2 cellular contexts compared by ENCODE assay signal in genomic region chr20:330233-331149, GRCh38.
TF ChIP-seq lines count a peak whose summit lies in the region.

No MANE protein-coding gene starts in this region.

TF ChIP-seq in HEK293, 187 proteins besides CTCF, POLR2A, EP300 and RAD21 (continued from another document):
- no peak for TF ChIP-seq ZNF530 (tag by site-specific recombination; IDR thresholded peaks at IDR 0.05; ENCODE audit: low read depth)
- TF ChIP-seq YY2 (tag by site-specific recombination; IDR thresholded peaks at IDR 0.05): no peak
- TF ChIP-seq KLF16 (tag by site-specific recombination; IDR thresholded peaks at IDR 0.05): no peak
- TF ChIP-seq EGR2 (tag by site-specific recombination; IDR thresholded peaks at IDR 0.05; ENCODE audit: low read depth): no peak
- TF ChIP-seq ZFP37 (tag by site-specific recombination; IDR thresholded peaks at IDR 0.05): no peak
- no peak for TF ChIP-seq SCRT2 (tag by site-specific recombination; IDR thresholded peaks at IDR 0.05)
- no peak for TF ChIP-seq AEBP2 (tag by site-specific recombination; IDR thresholded peaks at IDR 0.05; ENCODE audit: borderline replicate concordance)
- no peak for TF ChIP-seq MEIS1 (CRISPR knock-in tag; IDR thresholded peaks at IDR 0.05; ENCODE audit: borderline replicate concordance)
- no peak for TF ChIP-seq ZNF521 (tag by site-specific recombination; IDR thresholded peaks at IDR 0.05)
- peak; percentile 39 for TF ChIP-seq ZNF366 (tag by site-specific recombination; conservative IDR thresholded peaks at IDR 0.05)
- no peak for TF ChIP-seq HIC1 (tag by site-specific recombination; IDR thresholded peaks at IDR 0.05)
- TF ChIP-seq ZNF555 (tag by site-specific recombination; conservative IDR thresholded peaks at IDR 0.05): no peak
- TF ChIP-seq ZNF362 (tag by site-specific recombination; IDR thresholded peaks at IDR 0.05): no peak
- TF ChIP-seq SP7 (tag by site-specific recombination; IDR thresholded peaks at IDR 0.05): peak; percentile 51; the same call in 1 of the 2 replicates
- no peak for TF ChIP-seq ZNF623 (tag by site-specific recombination; IDR thresholded peaks at IDR 0.05)
- no peak for TF ChIP-seq ZNF302 (tag by site-specific recombination; IDR thresholded peaks at IDR 0.05; ENCODE audit: low read depth)
- no peak for TF ChIP-seq ZNF391 (tag by site-specific recombination; IDR thresholded peaks at IDR 0.05; ENCODE audit: borderline replicate concordance, low read depth)
- no peak for TF ChIP-seq ZNF26 (tag by site-specific recombination; IDR thresholded peaks at IDR 0.05)
- no peak for TF ChIP-seq ZNF2 (tag by site-specific recombination; IDR thresholded peaks at IDR 0.05)
- TF ChIP-seq ZNF549 (tag by site-specific recombination; IDR thresholded peaks at IDR 0.05): no peak
- no peak for TF ChIP-seq MYNN (tag by site-specific recombination; IDR thresholded peaks at IDR 0.05; ENCODE audit: borderline replicate concordance)
- TF ChIP-seq ZNF221 (tag by site-specific recombination; IDR thresholded peaks at IDR 0.05; ENCODE audit: borderline replicate concordance): no peak
- TF ChIP-seq BCL6B (tag by site-specific recombination; IDR thresholded peaks at IDR 0.05): no peak
- TF ChIP-seq ZNF843 (tag by site-specific recombination; IDR thresholded peaks at IDR 0.05): no peak
- no peak for TF ChIP-seq SALL2 (tag by site-specific recombination; IDR thresholded peaks at IDR 0.05; ENCODE audit: borderline replicate concordance)

TF ChIP-seq in HepG2, 621 proteins besides CTCF, POLR2A, EP300 and RAD21 (continued from another document and continues in another):
- 0 out of 2 replicates have a peak, but pooled peaks have one; percentile 17 for TF ChIP-seq ZNF710 (CRISPR knock-in tag; IDR thresholded peaks at IDR 0.05; ENCODE audit: borderline replicate concordance)
- TF ChIP-seq EED (CRISPR knock-in tag; IDR thresholded peaks at IDR 0.05): peak; percentile 72; the same call in 1 of the 2 replicates
- TF ChIP-seq MXI1 (IDR thresholded peaks at IDR 0.05; ENCODE audit: borderline replicate concordance, low read depth, low read length): peak; percentile 25; the same call in 1 of the 3 replicates
- 0 out of 2 replicates have a peak, but pooled peaks have one; percentile 39 for TF ChIP-seq ZNF484 (CRISPR knock-in tag; IDR thresholded peaks at IDR 0.05; ENCODE audit: borderline replicate concordance, low read depth)
- TF ChIP-seq CHD2 (IDR thresholded peaks at IDR 0.05; ENCODE audit: low read depth, low read length): 0 out of 2 replicates have a peak, but pooled peaks have one; percentile 2
- no peak for TF ChIP-seq MED8 (CRISPR knock-in tag; IDR thresholded peaks at IDR 0.05; ENCODE audit: insufficient replicate concordance)
- TF ChIP-seq ZNF614 (CRISPR knock-in tag; IDR thresholded peaks at IDR 0.05; ENCODE audit: borderline replicate concordance): no peak
- peak; percentile 70; the same call in 1 of the 2 replicates for TF ChIP-seq MEIS1 (CRISPR knock-in tag; IDR thresholded peaks at IDR 0.05; ENCODE audit: borderline replicate concordance)
- peak; percentile 76; the same call in 1 of the 2 replicates for TF ChIP-seq ZNF580 (CRISPR knock-in tag; IDR thresholded peaks at IDR 0.05; ENCODE audit: borderline replicate concordance, low read depth)
- TF ChIP-seq KLF9 (CRISPR knock-in tag; IDR thresholded peaks at IDR 0.05; ENCODE audit: low read depth): no peak
- TF ChIP-seq ZHX1 (CRISPR knock-in tag; IDR thresholded peaks at IDR 0.05; ENCODE audit: low read depth): 0 out of 2 replicates have a peak, but pooled peaks have one; percentile 58
- peak; percentile 72; the same call in 1 of the 2 replicates for TF ChIP-seq ZNF501 (CRISPR knock-in tag; IDR thresholded peaks at IDR 0.05)
- no peak for TF ChIP-seq KDM5A (IDR thresholded peaks at IDR 0.05; ENCODE audit: borderline replicate concordance, low read length)
- TF ChIP-seq DR1 (CRISPR knock-in tag; IDR thresholded peaks at IDR 0.05): no peak
- TF ChIP-seq SMAD1 (CRISPR knock-in tag; IDR thresholded peaks at IDR 0.05; ENCODE audit: borderline replicate concordance, low read depth): peak; percentile 49; the same call in 1 of the 2 replicates
- no peak for TF ChIP-seq NPAS2 (CRISPR knock-in tag; IDR thresholded peaks at IDR 0.05; ENCODE audit: borderline replicate concordance)
- no peak for TF ChIP-seq THAP8 (CRISPR knock-in tag; IDR thresholded peaks at IDR 0.05; ENCODE audit: borderline replicate concordance)
- TF ChIP-seq ZSCAN30 (CRISPR knock-in tag; IDR thresholded peaks at IDR 0.05): 0 out of 2 replicates have a peak, but pooled peaks have one; percentile 41
- no peak for TF ChIP-seq ELF4 (CRISPR knock-in tag; IDR thresholded peaks at IDR 0.05; ENCODE audit: borderline replicate concordance)
- TF ChIP-seq ZFP1 (CRISPR knock-in tag; IDR thresholded peaks at IDR 0.05): 0 out of 2 replicates have a peak, but pooled peaks have one; percentile 26
- peak; percentile 76 for TF ChIP-seq HNRNPH1 (optimal IDR thresholded peaks at IDR 0.05; ENCODE audit: low read depth, low read length)
- TF ChIP-seq CBX1 (IDR thresholded peaks at IDR 0.05; ENCODE audit: low read depth): no peak
- peak; percentile 75; the same call in 1 of the 2 replicates for TF ChIP-seq ZNF556 (CRISPR knock-in tag; IDR thresholded peaks at IDR 0.05; ENCODE audit: borderline replicate concordance)
- no peak; the same call in 1 of the 2 replicates for TF ChIP-seq SPEN (CRISPR knock-in tag; IDR thresholded peaks at IDR 0.05; ENCODE audit: low read depth)
- TF ChIP-seq ZNF576 (CRISPR knock-in tag; IDR thresholded peaks at IDR 0.05): no peak
- TF ChIP-seq ZNF788 (CRISPR knock-in tag; IDR thresholded peaks at IDR 0.05; ENCODE audit: borderline replicate concordance): peak; percentile 45; the same call in 1 of the 2 replicates
- no peak for TF ChIP-seq NCOA1 (CRISPR knock-in tag; IDR thresholded peaks at IDR 0.05)
- TF ChIP-seq ZNF225 (CRISPR knock-in tag; IDR thresholded peaks at IDR 0.05): no peak
- TF ChIP-seq ZNF577 (CRISPR knock-in tag; IDR thresholded peaks at IDR 0.05; ENCODE audit: borderline replicate concordance, low read depth): 0 out of 2 replicates have a peak, but pooled peaks have one; percentile 55
- no peak for TF ChIP-seq ZNF44 (CRISPR knock-in tag; IDR thresholded peaks at IDR 0.05)
- TF ChIP-seq PITX1 (CRISPR knock-in tag; IDR thresholded peaks at IDR 0.05): peak; percentile 29; the same call in 1 of the 2 replicates
- peak; percentile 96 for TF ChIP-seq XRCC5 (optimal IDR thresholded peaks at IDR 0.05; ENCODE audit: low read length)
- TF ChIP-seq MTF1 (CRISPR knock-in tag; IDR thresholded peaks at IDR 0.05): no peak
- TF ChIP-seq NR2C2 (CRISPR knock-in tag; IDR thresholded peaks at IDR 0.05; ENCODE audit: borderline replicate concordance): peak; percentile 46
- TF ChIP-seq ZBTB38 (CRISPR knock-in tag; IDR thresholded peaks at IDR 0.05): peak; percentile 29; the same call in 1 of the 2 replicates
- TF ChIP-seq ZBTB20 (CRISPR knock-in tag; IDR thresholded peaks at IDR 0.05; ENCODE audit: borderline replicate concordance, low read depth): 0 out of 2 replicates have a peak, but pooled peaks have one; percentile 42
- TF ChIP-seq ZNF619 (CRISPR knock-in tag; IDR thresholded peaks at IDR 0.05): 0 out of 2 replicates have a peak, but pooled peaks have one; percentile 17
- TF ChIP-seq ZNF775 (CRISPR knock-in tag; IDR thresholded peaks at IDR 0.05; ENCODE audit: borderline replicate concordance): no peak
- TF ChIP-seq NFIC (IDR thresholded peaks at IDR 0.05; ENCODE audit: low read length): no peak
- no peak for TF ChIP-seq PHB2 (IDR thresholded peaks at IDR 0.05; ENCODE audit: partially characterized antibody)
- TF ChIP-seq ZFY (CRISPR knock-in tag; IDR thresholded peaks at IDR 0.05): 0 out of 2 replicates have a peak, but pooled peaks have one; percentile 15
- no peak for TF ChIP-seq KLF11 (CRISPR knock-in tag; IDR thresholded peaks at IDR 0.05)
- no peak for TF ChIP-seq ZNF567 (CRISPR knock-in tag; IDR thresholded peaks at IDR 0.05; ENCODE audit: borderline replicate concordance)
- TF ChIP-seq MYPOP (CRISPR knock-in tag; IDR thresholded peaks at IDR 0.05): peak; percentile 22; the same call in 1 of the 2 replicates
- no peak for TF ChIP-seq RELA (CRISPR knock-in tag; IDR thresholded peaks at IDR 0.05)
- TF ChIP-seq ISL2 (CRISPR knock-in tag; IDR thresholded peaks at IDR 0.05): 0 out of 2 replicates have a peak, but pooled peaks have one; percentile 36
- 0 out of 2 replicates have a peak, but pooled peaks have one; percentile 11 for TF ChIP-seq ZNF629 (CRISPR knock-in tag; conservative IDR thresholded peaks at IDR 0.05)
- TF ChIP-seq ZNF496 (CRISPR knock-in tag; IDR thresholded peaks at IDR 0.05; ENCODE audit: insufficient replicate concordance): no peak
- peak; percentile 83; the same call in 1 of the 2 replicates for TF ChIP-seq ZSCAN29 (CRISPR knock-in tag; conservative IDR thresholded peaks at IDR 0.05)
- TF ChIP-seq MLX (CRISPR knock-in tag; IDR thresholded peaks at IDR 0.05): no peak
- no peak for TF ChIP-seq DRAP1 (CRISPR knock-in tag; IDR thresholded peaks at IDR 0.05)
- no peak for TF ChIP-seq ETV6 (CRISPR knock-in tag; conservative IDR thresholded peaks at IDR 0.05)
- peak; percentile 87; the same call in 1 of the 2 replicates for TF ChIP-seq ZNF230 (CRISPR knock-in tag; IDR thresholded peaks at IDR 0.05)
- peak; percentile 48; the same call in 1 of the 2 replicates for TF ChIP-seq THAP11 (CRISPR knock-in tag; IDR thresholded peaks at IDR 0.05)
- TF ChIP-seq SSRP1 (CRISPR knock-in tag; IDR thresholded peaks at IDR 0.05): peak; percentile 69; the same call in 1 of the 2 replicates
- peak; percentile 92 for TF ChIP-seq STAG1 (CRISPR knock-in tag; IDR thresholded peaks at IDR 0.05)
